In the genomic region with DNA sequence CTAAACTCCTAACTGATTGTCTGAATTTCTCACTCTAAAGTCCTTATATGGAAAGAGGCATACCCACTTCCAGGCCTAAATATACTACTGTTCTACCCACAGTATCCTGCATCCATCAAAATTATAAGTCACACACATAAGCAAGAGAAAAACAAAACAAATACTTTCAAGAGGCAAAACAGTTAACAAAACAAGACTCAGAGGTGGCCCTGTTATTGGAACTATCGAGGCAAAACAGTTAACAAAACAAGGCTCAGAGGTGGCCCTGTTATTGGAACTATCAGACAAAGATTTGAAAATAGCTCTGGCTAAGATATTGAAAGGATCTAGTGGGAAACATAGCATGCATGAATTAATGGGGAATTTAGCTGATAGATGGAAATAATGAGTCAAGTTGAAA, we compare ENCODE assay signal across 22 cellular contexts.
A peak's percentile ranks its signal among the peaks of the same experiment; 100 is the strongest.
DNase-seq lines count a peak whose midpoint lies in the region; ATAC-seq and TF ChIP-seq lines count a peak whose summit lies in the region.
"Had no signal": no experiment of that assay in that cellular context is flagged by ENCODE, and none has a peak within 500 bp of the region (broad histone marks: within the 10 kb centered on the region; RNA-seq: fewer than 3 reads in every experiment).

No MANE protein-coding gene starts in this region.

- intact Hi-C loops in left ventricle myocardium inferior (cut with micrococcal nuclease): no loop called here

- H3K4me1 Mint-ChIP-seq in activated naive CD8-positive, alpha-beta T cell treated with anti-CD3 and anti-CD28 coated beads for 36 hours: peaks cover 16% of the 10 kb centered on the region
- peaks cover 34% of the 10 kb centered on the region for H3K4me1 Mint-ChIP-seq in stimulated activated memory B cell treated with anti-CD40 and anti-IgM and Interleukin-4, amounts not matched to agents 10 μg/mL and 1 μg/mL and 100 μg/mL, for 72 hours

- DNase-seq in left ventricle myocardium inferior: no peak
- no peak for DNase-seq in right atrium auricular region (ENCODE audit: low spot score)
- peak; percentile 35 for DNase-seq in Jurkat, Clone E6-1 (ENCODE audit: low read depth, low spot score)
- no peak for DNase-seq in activated naive CD8-positive, alpha-beta T cell treated with anti-CD3 and anti-CD28 coated beads for 36 hours
- no peak for DNase-seq in smooth muscle cell (lab: John Stamatoyannopoulos, UW; ENCODE audit: unreplicated experiment)
- DNase-seq: AML-193, DMS 273 treated with DMSO at 0.1 percent for 48 hours, GM23248, MV-4-11, NCI-H187, NCI-H2227 treated with DMSO at 0.1 percent for 48 hours, NCI-H510A treated with DMSO at 0.1 percent for 48 hours, NCI-H774, OCI-M1, Right ventricle myocardium superior had no signal

- WGBS in smooth muscle cell (ENCODE audit: low lambda C conversion rate): 93% methylated on average over 1 of the region's 1 CpG

- peaks cover 2% of the 10 kb centered on the region for H3F3A ChIP-seq in smooth muscle cell (ENCODE audit: low read depth)

- no peak for ATAC-seq in stimulated activated memory B cell treated with anti-CD40 and anti-IgM and Interleukin-4, amounts not matched to agents 10 μg/mL and 1 μg/mL and 100 μg/mL, for 72 hours
- ATAC-seq in GM18519 (IDR thresholded peaks at IDR 0.05; ENCODE audit: low FRiP score, unreplicated experiment) (no peak), HG03280 (IDR thresholded peaks at IDR 0.05; ENCODE audit: unreplicated experiment) (no peak)
- ATAC-seq: K562 had no signal

- H3K36me3 Mint-ChIP-seq in activated naive CD8-positive, alpha-beta T cell treated with anti-CD3 and anti-CD28 coated beads for 36 hours: peaks cover 46% of the 10 kb centered on the region
- H3K36me3 Mint-ChIP-seq in stimulated activated memory B cell treated with anti-CD40 and anti-IgM and Interleukin-4, amounts not matched to agents 10 μg/mL and 1 μg/mL and 100 μg/mL, for 72 hours: peaks cover 56% of the 10 kb centered on the region

- H3K4me1 ChIP-seq in left ventricle myocardium inferior (peaks cover 74% of the 10 kb centered on the region), right atrium auricular region (peaks cover 0 to 61% of the 10 kb centered on the region in 2 donors), smooth muscle cell (ENCODE audit: low read depth) (peaks cover under 1% of the 10 kb centered on the region)

- no peak overlapping the region for H3K9ac ChIP-seq in smooth muscle cell (ENCODE audit: low read depth)
- H3K9ac ChIP-seq: GM23248 had no signal

- peaks cover 16% of the 10 kb centered on the region for H3K9me3 ChIP-seq in left ventricle myocardium inferior (replicated peaks)
- H3K9me3 ChIP-seq in right atrium auricular region: peaks cover 5 to 14% of the 10 kb centered on the region in 2 donors
- peaks cover 5% of the 10 kb centered on the region for H3K9me3 ChIP-seq in smooth muscle cell (replicated peaks; ENCODE audit: low read depth)
- H3K9me3 ChIP-seq: HAP-1 had no signal

- peaks cover 14% of the 10 kb centered on the region for H3K9me3 Mint-ChIP-seq in activated naive CD8-positive, alpha-beta T cell treated with anti-CD3 and anti-CD28 coated beads for 36 hours
- peaks cover 14% of the 10 kb centered on the region for H3K9me3 Mint-ChIP-seq in stimulated activated memory B cell treated with anti-CD40 and anti-IgM and Interleukin-4, amounts not matched to agents 10 μg/mL and 1 μg/mL and 100 μg/mL, for 72 hours

- H3K4me2 ChIP-seq in smooth muscle cell: no peak overlapping the region

- H2AFZ ChIP-seq in smooth muscle cell (ENCODE audit: low read depth): no peak overlapping the region
- H2AFZ ChIP-seq: GM23248 had no signal

- peak overlapping the region; percentile 3 for H3K27ac Mint-ChIP-seq in activated naive CD8-positive, alpha-beta T cell treated with anti-CD3 and anti-CD28 coated beads for 36 hours
- peak overlapping the region; percentile 80 for H3K27ac Mint-ChIP-seq in stimulated activated memory B cell treated with anti-CD40 and anti-IgM and Interleukin-4, amounts not matched to agents 10 μg/mL and 1 μg/mL and 100 μg/mL, for 72 hours

- peak overlapping the region; percentile 84 for H3K27ac ChIP-seq in left ventricle myocardium inferior (replicated peaks)
- no peak overlapping the region for H3K27ac ChIP-seq in right atrium auricular region
- H3K27ac ChIP-seq in smooth muscle cell (ENCODE audit: low read depth): no peak overlapping the region
- H3K27ac ChIP-seq: GM23248 had no signal

- H3K27me3 ChIP-seq in left ventricle myocardium inferior (ENCODE audit: low read depth): no peaks in the 10 kb centered on the region
- no peaks in the 10 kb centered on the region for H3K27me3 ChIP-seq in right atrium auricular region
- no peaks in the 10 kb centered on the region for H3K27me3 ChIP-seq in smooth muscle cell (ENCODE audit: low read depth)

- H3K27me3 Mint-ChIP-seq in activated naive CD8-positive, alpha-beta T cell treated with anti-CD3 and anti-CD28 coated beads for 36 hours: no peaks in the 10 kb centered on the region
- H3K27me3 Mint-ChIP-seq in stimulated activated memory B cell treated with anti-CD40 and anti-IgM and Interleukin-4, amounts not matched to agents 10 μg/mL and 1 μg/mL and 100 μg/mL, for 72 hours: no peaks in the 10 kb centered on the region

- no peak overlapping the region for H3K4me3 Mint-ChIP-seq in activated naive CD8-positive, alpha-beta T cell treated with anti-CD3 and anti-CD28 coated beads for 36 hours
- no peak overlapping the region for H3K4me3 Mint-ChIP-seq in stimulated activated memory B cell treated with anti-CD40 and anti-IgM and Interleukin-4, amounts not matched to agents 10 μg/mL and 1 μg/mL and 100 μg/mL, for 72 hours
- H3K4me3 Mint-ChIP-seq: CD14-positive monocyte had no signal

- peaks cover 18% of the 10 kb centered on the region for H3K79me2 ChIP-seq in smooth muscle cell (ENCODE audit: low read depth)

- TF ChIP-seq CTCF in left ventricle myocardium inferior (IDR thresholded peaks at IDR 0.05; ENCODE audit: borderline replicate concordance) (no peak), right atrium auricular region (IDR thresholded peaks at IDR 0.05) (no peak), smooth muscle cell (IDR thresholded peaks at IDR 0.05; ENCODE audit: borderline replicate concordance, insufficient read depth, poor library complexity, severe bottlenecking) (no peak)

- peaks cover 4% of the 10 kb centered on the region for H4K20me1 ChIP-seq in smooth muscle cell (ENCODE audit: low read depth)

- H3K4me3 ChIP-seq in left ventricle myocardium inferior (no peak overlapping the region), right atrium auricular region (no peak overlapping the region), smooth muscle cell (no peak overlapping the region)
- no peak overlapping the region for H3K4me3 ChIP-seq in Jurkat, Clone E6-1 (ENCODE audit: low read length)
- H3K4me3 ChIP-seq: GM23248, HAP-1, K562, SK-N-MC had no signal

- H3K36me3 ChIP-seq in left ventricle myocardium inferior (peaks cover 10% of the 10 kb centered on the region), right atrium auricular region (no peaks in the 10 kb centered on the region), smooth muscle cell (ENCODE audit: low read depth) (peaks cover 4% of the 10 kb centered on the region)
